Comparison of ENCODE assay signal across 8 cellular contexts in the genomic region with DNA sequence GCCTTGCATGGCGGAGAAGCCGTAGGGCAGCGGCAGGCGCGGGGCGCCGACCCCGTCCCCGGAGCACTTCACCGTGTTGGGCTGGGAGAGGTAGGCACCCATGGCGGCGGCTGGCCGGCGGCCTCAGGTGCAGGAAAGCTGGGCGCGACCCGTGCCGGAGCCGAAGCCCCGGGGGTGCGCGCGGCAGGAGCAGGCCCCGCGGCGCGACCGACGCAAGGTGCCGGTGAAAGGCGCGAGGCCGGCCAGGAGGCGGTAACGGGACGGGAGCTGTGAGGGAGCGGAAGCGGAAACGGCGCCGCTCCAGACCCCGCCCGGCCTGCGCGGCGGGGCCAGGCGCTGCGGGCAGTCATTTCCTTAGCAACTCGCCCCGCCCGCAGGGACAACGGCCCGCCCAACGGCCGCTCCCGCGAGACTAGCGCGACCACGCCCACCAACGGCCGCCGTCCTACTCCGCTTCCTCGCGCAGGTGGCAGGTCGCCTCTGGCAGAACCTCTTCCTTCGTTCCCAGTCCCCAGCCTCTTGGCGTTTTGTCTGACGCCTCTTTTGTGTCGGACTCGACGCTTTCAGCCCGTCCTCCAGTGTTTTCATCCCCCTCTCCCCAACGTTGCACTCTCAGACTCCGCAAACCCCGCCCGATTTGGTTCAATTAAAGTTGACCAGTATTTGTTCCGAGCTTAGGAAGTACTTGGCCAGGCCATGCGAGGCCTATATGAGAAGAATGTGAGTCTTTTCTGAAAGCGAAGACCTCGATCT. TPM values are rescaled to one million over a fixed set of nuclear protein-coding genes. Genes with fewer than 3 reads are reported as not detected.
A peak's percentile ranks its signal among the peaks of the same experiment; 100 is the strongest.
DNase-seq lines count a peak whose midpoint lies in the region; TF ChIP-seq lines count a peak whose summit lies in the region.

A gene with protein sequence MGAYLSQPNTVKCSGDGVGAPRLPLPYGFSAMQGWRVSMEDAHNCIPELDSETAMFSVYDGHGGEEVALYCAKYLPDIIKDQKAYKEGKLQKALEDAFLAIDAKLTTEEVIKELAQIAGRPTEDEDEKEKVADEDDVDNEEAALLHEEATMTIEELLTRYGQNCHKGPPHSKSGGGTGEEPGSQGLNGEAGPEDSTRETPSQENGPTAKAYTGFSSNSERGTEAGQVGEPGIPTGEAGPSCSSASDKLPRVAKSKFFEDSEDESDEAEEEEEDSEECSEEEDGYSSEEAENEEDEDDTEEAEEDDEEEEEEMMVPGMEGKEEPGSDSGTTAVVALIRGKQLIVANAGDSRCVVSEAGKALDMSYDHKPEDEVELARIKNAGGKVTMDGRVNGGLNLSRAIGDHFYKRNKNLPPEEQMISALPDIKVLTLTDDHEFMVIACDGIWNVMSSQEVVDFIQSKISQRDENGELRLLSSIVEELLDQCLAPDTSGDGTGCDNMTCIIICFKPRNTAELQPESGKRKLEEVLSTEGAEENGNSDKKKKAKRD (minus strand): TSS at position 271 of the 753 bp plus-strand sequence. CDS start 169 bp downstream, at position 102.

- WGBS in neuronal stem cell (ENCODE audit: extremely low coverage in 2 of 2, insufficient read length in 2 of 2, insufficient replicate concordance in 1 of 2), 2 donors: no CpG with 5 or more reads among the region's 82 CpGs

- H2AFZ ChIP-seq in neuronal stem cell (ENCODE audit: low read length): peak within 1 kb of the TSS; percentile 94

- H2AK5ac ChIP-seq in neuronal stem cell (ENCODE audit: low read depth, low read length): peak within 1 kb of the TSS; percentile 74

- peaks cover 3% of the 10 kb centered on the region in 2 donors for H3K4me1 ChIP-seq in neuronal stem cell (ENCODE audit: control insufficient read depth in 2 of 2, insufficient read depth in 1 of 2, low read depth in 1 of 2, low read length in 2 of 2)

- H3K14ac ChIP-seq in neuronal stem cell (ENCODE audit: low read length): peak within 1 kb of the TSS; percentile 72

- peaks cover 0 to 26% of the 10 kb centered on the region in 2 donors for H3K36me3 ChIP-seq in neuronal stem cell (replicated peaks in 1 of 2; ENCODE audit: control insufficient read depth in 2 of 2, insufficient read depth in 2 of 2, low read length in 2 of 2)

- no peak within 1 kb of the TSS for H4K8ac ChIP-seq in neuronal stem cell (ENCODE audit: low read depth, low read length)

- H3K27me3 ChIP-seq in neuronal stem cell (ENCODE audit: control insufficient read depth in 3 of 3, insufficient read depth in 3 of 3, low read depth in 1 of 3, low read length in 3 of 3): no peaks in the 10 kb centered on the region

- peak within 1 kb of the TSS; percentile 10 for H2BK120ac ChIP-seq in neuronal stem cell (ENCODE audit: low read depth, low read length)

- TF ChIP-seq CTCF in HFF-Myc (IDR thresholded peaks at IDR 0.05; ENCODE audit: low read depth, low read length, missing control alignments): no peak
- no peak for TF ChIP-seq CTCF in subcutaneous adipose tissue (IDR thresholded peaks at IDR 0.05; ENCODE audit: low read depth)

- peak within 1 kb of the TSS; percentile 87 for H3K23ac ChIP-seq in neuronal stem cell (ENCODE audit: low read depth, low read length, poor library complexity)

- in situ Hi-C loops in SK-MEL-5 (cut with HindIII; ENCODE audit: low pct_unique_long_range_greater_than_20kb, low sequenced_read_pairs): no loop called here

- no peak within 1 kb of the TSS for H2BK15ac ChIP-seq in neuronal stem cell (ENCODE audit: low read length)

- DNase-seq in GM04503 (ENCODE audit: low read depth): peak; percentile 58
- peak; percentile 67 for DNase-seq in HFF-Myc (ENCODE audit: extremely low read depth, low read depth)
- DNase-seq in NAMALWA (ENCODE audit: low spot score): peak; percentile 95
- DNase-seq in SK-MEL-5 (ENCODE audit: low read depth, low spot score): peak; percentile 95
- DNase-seq in activated naive CD4-positive, alpha-beta T cell treated with Interleukin-2 at 50 U/mL for 16 hours: peak; percentile 98
- peak; percentile 86 for DNase-seq in foreskin melanocyte
- peak; percentile 92 for DNase-seq in neuronal stem cell (ENCODE audit: low spot score)

- no peaks in the 10 kb centered on the region for H3K9me3 ChIP-seq in neuronal stem cell (replicated peaks in 1 of 2; ENCODE audit: control insufficient read depth in 2 of 2, insufficient read depth in 1 of 2, low read depth in 1 of 2, low read length in 2 of 2)

- no peak within 1 kb of the TSS for H4K91ac ChIP-seq in neuronal stem cell (ENCODE audit: low read depth, low read length, poor library complexity)

- peaks cover 5% of the 10 kb centered on the region for H3K79me1 ChIP-seq in neuronal stem cell (ENCODE audit: low read depth, low read length)

- H3K4me2 ChIP-seq in neuronal stem cell (ENCODE audit: insufficient read depth, low read length, poor library complexity, severe bottlenecking): peak within 1 kb of the TSS; percentile 52

- H2BK5ac ChIP-seq in neuronal stem cell (ENCODE audit: low read length): peak within 1 kb of the TSS; percentile 19

- peak within 1 kb of the TSS; percentile 91 for H3K27ac ChIP-seq in neuronal stem cell (replicated peaks; ENCODE audit: low read length)

- no peak within 1 kb of the TSS for H2BK12ac ChIP-seq in neuronal stem cell (ENCODE audit: low read length)

- peak within 1 kb of the TSS; percentile 91 for H3K18ac ChIP-seq in neuronal stem cell (ENCODE audit: low read length)

- no peak within 1 kb of the TSS for H3K4ac ChIP-seq in neuronal stem cell (ENCODE audit: low read length)

- peak within 1 kb of the TSS; percentile 98 for H3K4me3 ChIP-seq in HFF-Myc (replicated peaks; ENCODE audit: low read depth, low read length)
- peak within 1 kb of the TSS; percentile 67 to 99 for H3K4me3 ChIP-seq in neuronal stem cell (ENCODE audit: low read length in 2 of 2)

- peak within 1 kb of the TSS; percentile 99 for H3K9ac ChIP-seq in neuronal stem cell (ENCODE audit: low read depth, low read length, poor library complexity)

RNA-seq across cellular contexts. Expression of the gene that starts here (rescaled TPM):
- total RNA-seq in SK-MEL-5 (2014; rRNA removed; shearing (Covaris generic)): 111 and 116 TPM in 2 replicates
- polyA plus RNA-seq in SK-MEL-5 (2015; cell fraction: cytosol; rRNA removed): 113 and 143 TPM in 2 replicates
- polyA plus RNA-seq in SK-MEL-5 (2015; cell fraction: nucleus; rRNA removed): 63.4 and 73.9 TPM in 2 replicates
- polyA plus RNA-seq in neuronal stem cell (2013, experiment 1 of 2): 98.8 TPM
- polyA plus RNA-seq in neuronal stem cell (2013, experiment 2 of 2): 97.7 TPM
- 10 to 100 TPM; 28.2 to 51.1 (median 41.4) TPM for total RNA-seq in subcutaneous adipose tissue

Comparison
In these comparisons a context has a peak if more than half of its experiments do, and no peak if none do; other contexts are left out.
1. Peak in every context shown above with its lines: DNase-seq, H3K4me3 ChIP-seq and H3K27ac ChIP-seq.